8 cellular contexts compared by ENCODE assay signal in the genomic region with DNA sequence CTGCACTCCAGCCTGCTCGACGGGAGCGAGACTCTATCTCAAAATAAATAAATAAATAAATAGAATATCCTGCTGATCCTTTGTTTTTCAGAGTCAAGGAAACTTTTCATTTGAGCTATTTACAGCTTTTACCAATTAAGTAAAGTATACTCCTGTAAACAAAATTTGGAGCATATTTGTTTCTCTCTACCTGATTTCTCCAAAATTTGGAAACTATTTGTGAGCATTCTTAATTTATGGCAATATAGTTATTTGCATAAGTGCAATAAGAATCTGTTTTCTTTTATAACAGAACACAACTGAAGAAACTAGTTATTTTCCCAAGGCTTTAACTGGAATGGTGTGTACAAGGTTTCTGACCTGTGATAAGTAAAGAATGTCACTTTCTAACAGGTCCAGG.
A peak's percentile ranks its signal among the peaks of the same experiment; 100 is the strongest.
DNase-seq lines count a peak whose midpoint lies in the region; ATAC-seq, FAIRE-seq and TF ChIP-seq lines count a peak whose summit lies in the region.
"Not testable (repeated sequence)": the region's sequence is repeated elsewhere in the genome, so short reads cannot be mapped to it uniquely, and the experiment has no call there.

No MANE protein-coding gene starts in this region.

- DNase-seq in NAMALWA (ENCODE audit: low spot score) (peak; percentile 25), NCI-H2196 (lab: John Stamatoyannopoulos, UW; ENCODE audit: unreplicated experiment) (peak; percentile 8), OCI-LY7 (ENCODE audit: low spot score) (peak; percentile 10), OCI-M1 (lab: John Stamatoyannopoulos, UW) (peak; percentile 5), mesendoderm (peak; percentile 19)
- not testable (repeated sequence) for DNase-seq in K562 (ENCODE audit: extremely low read depth in 1 of 4, low spot score in 3 of 4); progenitor cell of endocrine pancreas (ENCODE audit: low spot score, unreplicated experiment)

- intact Hi-C loops in OCI-LY7 (cut with micrococcal nuclease; ENCODE audit: unreplicated experiment); K562 (cut with micrococcal nuclease): not testable (repeated sequence)

- not testable (repeated sequence) for H3K4me2 ChIP-seq in OCI-LY7 (ENCODE audit: low read length); K562 (ENCODE audit: insufficient read depth, low read length); mesendoderm (ENCODE audit: low read length)

- BruUV-seq in OCI-LY7 (replicated peaks; lab: Mats Ljungman, UMichigan); K562 (replicated peaks; lab: Mats Ljungman, UMichigan): not testable (repeated sequence)

- H3K9ac ChIP-seq in K562 (ENCODE audit: insufficient read depth in 1 of 2, low read depth in 2 of 2, low read length in 2 of 2); mesendoderm (ENCODE audit: low read length): not testable (repeated sequence)

- TF ChIP-seq RAD21 in K562 (CRISPR knock-in tag; conservative IDR thresholded peaks at IDR 0.05 in 1 of 2, IDR thresholded peaks at IDR 0.05 in 1 of 2) = not testable (repeated sequence)

- H3K36me3 ChIP-seq in HEK293 (ENCODE audit: control insufficient read depth in 2 of 2, insufficient read depth in 1 of 2, low read length in 2 of 2); OCI-LY7 (ENCODE audit: insufficient read depth, low read length); K562 (ENCODE audit: control insufficient read depth, insufficient read depth, low read length); mesendoderm (ENCODE audit: control insufficient read depth, insufficient read depth, low read length): not testable (repeated sequence)

- WGBS in K562 (ENCODE audit: insufficient coverage, low coverage, missing lambda C conversion rate) = 100% methylated on average over 3 of the region's 3 CpGs
- no CpG with 5 or more reads among the region's 3 CpGs for WGBS in mesendoderm (ENCODE audit: extremely low coverage, insufficient coverage, low lambda C conversion rate)

- in situ Hi-C loops in K562 (cut with MboI) = not testable (repeated sequence)

- H3K4ac ChIP-seq in mesendoderm (ENCODE audit: low read depth, low read length) = not testable (repeated sequence)

- not testable (repeated sequence) for TF ChIP-seq EP300 in K562 (IDR thresholded peaks at IDR 0.05; ENCODE audit: low read length)

- H3K79me1 ChIP-seq in mesendoderm (ENCODE audit: low read length) = not testable (repeated sequence)

- not testable (repeated sequence) for H4K8ac ChIP-seq in mesendoderm (ENCODE audit: low read depth, low read length)

- H3K4me1 ChIP-seq in HEK293 (ENCODE audit: control insufficient read depth, insufficient read depth, low read length); OCI-LY7 (ENCODE audit: insufficient read depth, low read length, poor library complexity, severe bottlenecking); K562 (replicated peaks in 1 of 2; ENCODE audit: control insufficient read depth in 2 of 2, insufficient read depth in 2 of 2, low read length in 2 of 2); mesendoderm (ENCODE audit: control insufficient read depth, low read depth, low read length): not testable (repeated sequence)

- H3K9me3 ChIP-seq in HEK293 (ENCODE audit: control insufficient read depth, insufficient read depth, low read depth, low read length); K562 (replicated peaks; ENCODE audit: control insufficient read depth, insufficient read depth, low read depth, low read length): not testable (repeated sequence)
- H3K9me3 ChIP-seq in OCI-LY7 (ENCODE audit: low read length) = peaks cover 19% of the 10 kb centered on the region

- H2BK120ac ChIP-seq in mesendoderm (ENCODE audit: low read depth, low read length) = not testable (repeated sequence)

- POLR2A ChIA-PET in HEK293 (lab: Yijun Ruan, JAX); K562 (lab: Yijun Ruan, JAX): not testable (repeated sequence)
- POLR2A ChIA-PET in OCI-LY7 (lab: Charles Lee) = interaction anchor here (1.3 kb wide), 1 partner anchor 17 kb away, joined by 3 read pairs; no protein-coding TSS in a partner anchor

- H3K36me3 Mint-ChIP-seq in progenitor cell of endocrine pancreas (ENCODE audit: insufficient read depth) = peaks cover 57% of the 10 kb centered on the region

- H3K27ac ChIP-seq in HEK293 (ENCODE audit: extremely low read depth, low read depth, low read length); OCI-LY7 (ENCODE audit: low read depth, low read length, poor library complexity, severe bottlenecking); K562 (ENCODE audit: extremely low read depth, low read depth, low read length); mesendoderm (ENCODE audit: low read depth, low read length): not testable (repeated sequence)

- not testable (repeated sequence) for H3K4me3 ChIP-seq in HEK293 (ENCODE audit: low read depth, low read length); OCI-LY7 (ENCODE audit: low read depth, low read length, poor library complexity, severe bottlenecking); K562; mesendoderm (ENCODE audit: low read length)

- not testable (repeated sequence) for H2AK5ac ChIP-seq in mesendoderm (ENCODE audit: low read length)

- CTCF ChIA-PET in HEK293 (lab: Yijun Ruan, JAX) = interaction anchor here (2.1 kb wide), 1 partner anchor 14 kb away, joined by 11 read pairs; no protein-coding TSS in a partner anchor
- CTCF ChIA-PET in OCI-LY7 (lab: Charles Lee; ENCODE audit: unreplicated experiment); K562 (lab: Yijun Ruan, JAX; ENCODE audit: low intra/inter-chr PET ratio): not testable (repeated sequence)

- H3K9me2 ChIP-seq in OCI-LY7 (ENCODE audit: insufficient read depth, low read length) = not testable (repeated sequence)

- not testable (repeated sequence) for H2BK5ac ChIP-seq in mesendoderm (ENCODE audit: low read length)

- H3K56ac ChIP-seq in mesendoderm (ENCODE audit: low read length) = not testable (repeated sequence)

- not testable (repeated sequence) for H4K20me1 ChIP-seq in OCI-LY7 (ENCODE audit: insufficient read depth, low read length); K562 (replicated peaks; ENCODE audit: control insufficient read depth, insufficient read depth, low read length)

- H4K5ac ChIP-seq in mesendoderm (ENCODE audit: low read length) = not testable (repeated sequence)

- H2AFZ ChIP-seq in OCI-LY7 (ENCODE audit: low read length); K562 (ENCODE audit: low read depth, low read length): not testable (repeated sequence)

- H3K79me2 ChIP-seq in OCI-LY7 (ENCODE audit: insufficient read depth, low read depth, low read length); K562 (ENCODE audit: control insufficient read depth, insufficient read depth, low read length); mesendoderm (ENCODE audit: control insufficient read depth, insufficient read depth, low read length): not testable (repeated sequence)

- not testable (repeated sequence) for FAIRE-seq in K562 (lab: Jason Lieb, UNC)

- not testable (repeated sequence) for H3K23ac ChIP-seq in mesendoderm (ENCODE audit: low read length)

- not testable (repeated sequence) for H3K27me3 Mint-ChIP-seq in progenitor cell of endocrine pancreas

- not testable (repeated sequence) for H3K4me3 Mint-ChIP-seq in progenitor cell of endocrine pancreas (ENCODE audit: low read depth)

- not testable (repeated sequence) for TF ChIP-seq POLR2A in K562 (conservative IDR thresholded peaks at IDR 0.05)

- not testable (repeated sequence) for H3K27me3 ChIP-seq in K562 (ENCODE audit: control insufficient read depth in 2 of 2, insufficient read depth in 2 of 2, low read length in 2 of 2); mesendoderm (ENCODE audit: insufficient read depth, low read length, poor library complexity)

- not testable (repeated sequence) for H3K4me1 Mint-ChIP-seq in progenitor cell of endocrine pancreas (ENCODE audit: low read depth)

- TF ChIP-seq CTCF in HEK293 (tag by site-specific recombination; IDR thresholded peaks at IDR 0.05); OCI-LY7 (conservative IDR thresholded peaks at IDR 0.05; ENCODE audit: low read length); K562 (IDR thresholded peaks at IDR 0.05 in 2 of 3, conservative IDR thresholded peaks at IDR 0.05 in 1 of 3; ENCODE audit: insufficient read depth in 2 of 3, low read depth in 1 of 3, low read length in 3 of 3); progenitor cell of endocrine pancreas (IDR thresholded peaks at IDR 0.05; ENCODE audit: unreplicated experiment): not testable (repeated sequence)

- not testable (repeated sequence) for H2BK15ac ChIP-seq in mesendoderm (replicated peaks; ENCODE audit: low read depth)

- peak overlapping the region; percentile 20 for H3K27ac Mint-ChIP-seq in progenitor cell of endocrine pancreas

- ATAC-seq in K562 = not testable (repeated sequence)

- H3K18ac ChIP-seq in mesendoderm (ENCODE audit: low read length) = not testable (repeated sequence)

- peaks cover 39% of the 10 kb centered on the region for H3K9me3 Mint-ChIP-seq in progenitor cell of endocrine pancreas (ENCODE audit: low read depth)

- H3K9me1 ChIP-seq in K562 (ENCODE audit: control insufficient read depth, insufficient read depth, low read length) = not testable (repeated sequence)

TF ChIP-seq in HEK293, 187 proteins besides CTCF, POLR2A, EP300 and RAD21 (continues in another document):
- TF ChIP-seq SETDB1 (IDR thresholded peaks at IDR 0.05; ENCODE audit: insufficient read length, low read length) = peak; percentile 93

TF ChIP-seq in K562, 482 proteins besides CTCF, POLR2A, EP300 and RAD21 (continues in another document):
- 0 out of 3 replicates have a peak, but pooled peaks of 1 of the 2 experiments have one; percentile 32 for TF ChIP-seq CBX3 (IDR thresholded peaks at IDR 0.05; ENCODE audit: borderline replicate concordance in 1 of 2, low read length in 2 of 2)
- TF ChIP-seq, protein P1, sequence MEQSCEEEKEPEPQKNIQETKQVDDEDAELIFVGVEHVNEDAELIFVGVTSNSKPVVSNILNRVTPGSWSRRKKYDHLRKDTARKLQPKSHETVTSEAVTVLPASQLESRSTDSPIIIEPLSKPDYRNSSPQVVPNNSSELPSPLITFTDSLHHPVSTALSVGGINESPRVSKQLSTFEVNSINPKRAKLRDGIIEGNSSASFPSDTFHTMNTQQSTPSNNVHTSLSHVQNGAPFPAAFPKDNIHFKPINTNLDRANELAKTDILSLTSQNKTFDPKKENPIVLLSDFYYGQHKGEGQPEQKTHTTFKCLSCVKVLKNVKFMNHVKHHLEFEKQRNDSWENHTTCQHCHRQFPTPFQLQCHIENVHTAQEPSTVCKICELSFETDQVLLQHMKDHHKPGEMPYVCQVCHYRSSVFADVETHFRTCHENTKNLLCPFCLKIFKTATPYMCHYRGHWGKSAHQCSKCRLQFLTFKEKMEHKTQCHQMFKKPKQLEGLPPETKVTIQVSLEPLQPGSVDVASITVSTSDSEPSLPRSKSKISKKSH (CRISPR knock-in tag; IDR thresholded peaks at IDR 0.05) = peak; percentile 73; the same call in 1 of the 2 replicates
